Comparison of ENCODE assay signal across 8 cellular contexts in genomic region chr12:123532021-123532420, GRCh38. TPM values are rescaled to one million over a fixed set of nuclear protein-coding genes. Genes with fewer than 3 reads are reported as not detected.
DNase-seq lines count a peak whose midpoint lies in the region; ATAC-seq and TF ChIP-seq lines count a peak whose summit lies in the region.

No MANE protein-coding gene starts in this region.

- peaks cover 23% of the 10 kb centered on the region; the same call in 1 of the 2 replicates for H4K20me1 ChIP-seq in IMR-90 (ENCODE audit: insufficient read depth, low read length)

- H3K4me1 Mint-ChIP-seq in Calu3 (ENCODE audit: low read depth, unreplicated experiment) = no peaks in the 10 kb centered on the region

- H3K36me3 Mint-ChIP-seq in Calu3 (ENCODE audit: insufficient read depth, unreplicated experiment) = peaks cover 23% of the 10 kb centered on the region

- H3K9ac ChIP-seq in IMR-90 (ENCODE audit: low read depth, low read length) = peak overlapping the region; percentile 75

- peak overlapping the region; percentile 60; the same call in 1 of the 2 replicates for H3K4ac ChIP-seq in IMR-90 (ENCODE audit: low read depth, low read length)

- no peaks in the 10 kb centered on the region for H3K9me3 ChIP-seq in IMR-90 (ENCODE audit: control insufficient read depth, insufficient read depth, low read length)
- no peaks in the 10 kb centered on the region for H3K9me3 ChIP-seq in aorta (ENCODE audit: control insufficient read depth, low read length)

- H3K23ac ChIP-seq in IMR-90 (ENCODE audit: low read depth, low read length) = peak overlapping the region; percentile 94

- no peaks in the 10 kb centered on the region for H3K27me3 ChIP-seq in IMR-90 (ENCODE audit: control insufficient read depth, insufficient read depth, low read length)
- no peaks in the 10 kb centered on the region for H3K27me3 ChIP-seq in aorta (ENCODE audit: control insufficient read depth in 1 of 2, insufficient read depth in 2 of 2, low read length in 1 of 2)

- peaks cover 8% of the 10 kb centered on the region for H3K9me1 ChIP-seq in IMR-90 (ENCODE audit: insufficient read depth, low read length)

- intact Hi-C loops in Calu3 (cut with micrococcal nuclease; ENCODE audit: unreplicated experiment) (no loop called here), IMR-90 (cut with micrococcal nuclease) (no loop called here), aorta (cut with DNase I) (loop anchor here (5.0 kb wide), 2 partner anchors 50 to 140 kb away; partner anchors contain the start of gene TMED2 (in 2 of the 2))

- peak overlapping the region; percentile 60 for H2AK9ac ChIP-seq in IMR-90 (replicated peaks; ENCODE audit: low read depth, low read length, poor library complexity)

- no peak for TF ChIP-seq RAD21 in IMR-90 (IDR thresholded peaks at IDR 0.05; ENCODE audit: low read length)

- H2BK120ac ChIP-seq in IMR-90 (ENCODE audit: low read depth, low read length) = no peak overlapping the region

- H3K27ac Mint-ChIP-seq in Calu3 (ENCODE audit: unreplicated experiment) = no peak overlapping the region

- no peak overlapping the region; the same call in 1 of the 2 replicates for H4K91ac ChIP-seq in IMR-90 (ENCODE audit: insufficient read depth, low read depth, low read length)

- peak overlapping the region; percentile 6; the same call in 1 of the 2 replicates for H3K4me3 ChIP-seq in IMR-90 (ENCODE audit: insufficient read depth, low read depth, low read length)
- peak overlapping the region; percentile 60 for H3K4me3 ChIP-seq in astrocyte of the cerebellum (ENCODE audit: low read depth, low read length)
- H3K4me3 ChIP-seq in aorta (ENCODE audit: low read length in 2 of 2) = peak overlapping the region; percentile 25 to 85

- H2AK5ac ChIP-seq in IMR-90 (ENCODE audit: low read depth, low read length) = peak overlapping the region; percentile 83

- dilution Hi-C loops in IMR-90 (cut with HindIII; ENCODE audit: low sequenced_read_pairs, unreplicated experiment) = no loop called here

- H3K18ac ChIP-seq in IMR-90 (ENCODE audit: low read depth, low read length) = no peak overlapping the region

- POLR2A ChIA-PET in IMR-90 (lab: Charles Lee; ENCODE audit: unreplicated experiment) = interaction anchor here (0.6 kb wide), 1 partner anchor 196 kb away, joined by 8 read pairs; no protein-coding TSS in a partner anchor

- H2BK20ac ChIP-seq in IMR-90 (ENCODE audit: low read depth, low read length) = no peak overlapping the region

- H3K27ac ChIP-seq in IMR-90 (ENCODE audit: insufficient read depth, low read length) (0 out of 2 replicates have a peak overlapping the region, but pooled peaks have one; percentile 9), aorta (ENCODE audit: low read depth in 1 of 2, low read length in 2 of 2) (peak overlapping the region; percentile 8 to 51)

- in situ Hi-C loops in IMR-90 (cut with MboI; ENCODE audit: low sequenced_read_pairs) = loop anchor here (5.0 kb wide), 1 partner anchor 50 kb away; the partner anchor contains the start of gene TMED2
- in situ Hi-C loops in astrocyte of the cerebellum (cut with HindIII; ENCODE audit: low sequenced_read_pairs) = no loop called here

- ATAC-seq in IMR-90 (ENCODE audit: low read depth) = no peak
- ATAC-seq in aorta (ENCODE audit: low FRiP score) = no peak
- no peak for ATAC-seq in HG03097 (IDR thresholded peaks at IDR 0.05; ENCODE audit: low FRiP score, unreplicated experiment)
- no peak for ATAC-seq in HG02885 (IDR thresholded peaks at IDR 0.05; ENCODE audit: poor library complexity, unreplicated experiment)

- TF ChIP-seq CTCF in Calu3 (IDR thresholded peaks at IDR 0.05; ENCODE audit: unreplicated experiment) (no peak), IMR-90 (conservative IDR thresholded peaks at IDR 0.05; ENCODE audit: low read depth, low read length) (no peak), astrocyte of the cerebellum (IDR thresholded peaks at IDR 0.05; ENCODE audit: low read depth, low read length, missing control alignments) (no peak)

- DNase-seq in Calu3 (no peak), IMR-90 (peak; percentile 10), astrocyte of the cerebellum (ENCODE audit: low read depth) (peak; percentile 55), lung microvascular endothelial cell (ENCODE audit: low read depth in 2 of 2) (peak; percentile 17 to 93), aorta (peak in 1 of 2 donors; percentile 60), GM19238 (ENCODE audit: insufficient read length, low spot score) (no peak)

- no peaks in the 10 kb centered on the region for H3K9me3 Mint-ChIP-seq in Calu3 (ENCODE audit: low read depth, unreplicated experiment)

- peaks cover 10% of the 10 kb centered on the region for H3K36me3 ChIP-seq in IMR-90 (ENCODE audit: control insufficient read depth, insufficient read depth, low read length)
- no peaks in the 10 kb centered on the region for H3K36me3 ChIP-seq in aorta (ENCODE audit: control insufficient read depth in 1 of 2, insufficient read depth in 2 of 2, low read length in 1 of 2)

- H4K5ac ChIP-seq in IMR-90 (ENCODE audit: low read depth, low read length) = no peak overlapping the region

- H2BK5ac ChIP-seq in IMR-90 (ENCODE audit: low read depth, low read length, poor library complexity, severe bottlenecking) = no peak overlapping the region

- H3K4me2 ChIP-seq in IMR-90 (ENCODE audit: low read depth, low read length) = peak overlapping the region; percentile 68

- H2AFZ ChIP-seq in IMR-90 (replicated peaks; ENCODE audit: low read length, poor library complexity) = peak overlapping the region; percentile 26

- no peak overlapping the region for H2BK15ac ChIP-seq in IMR-90 (ENCODE audit: low read depth, low read length)

- H3K14ac ChIP-seq in IMR-90 (replicated peaks; ENCODE audit: low read depth, low read length) = peak overlapping the region; percentile 86

- peaks cover 33 to 60% of the 10 kb centered on the region in 2 experiments for H3K79me1 ChIP-seq in IMR-90 (ENCODE audit: low read depth in 1 of 2, low read length in 2 of 2)

- TF ChIP-seq POLR2A in IMR-90 (IDR thresholded peaks at IDR 0.05; ENCODE audit: low read depth, low read length) = no peak

- peak overlapping the region; percentile 9 to 34; a peak in 2 of 4 replicates for H4K8ac ChIP-seq in IMR-90 (ENCODE audit: low read depth in 2 of 2, low read length in 2 of 2)

- CTCF ChIA-PET in Calu3 (lab: Charles Lee) (interaction anchor here (0.6 kb wide), 1 partner anchor 80 kb away, joined by 6 read pairs; no protein-coding TSS in a partner anchor), IMR-90 (lab: Yijun Ruan, JAX) (no interaction called here)

- H3K56ac ChIP-seq in IMR-90 (ENCODE audit: extremely low read depth, insufficient read depth, low read length) = no peak overlapping the region

- H3K4me3 Mint-ChIP-seq in Calu3 (ENCODE audit: low read depth, unreplicated experiment) = peak overlapping the region; percentile 82

- H3K4me1 ChIP-seq in IMR-90 (ENCODE audit: control insufficient read depth, insufficient read depth, low read length) = peaks cover 9% of the 10 kb centered on the region
- peaks cover 4 to 5% of the 10 kb centered on the region in 2 donors for H3K4me1 ChIP-seq in aorta (ENCODE audit: control insufficient read depth in 1 of 2, insufficient read depth in 2 of 2, low read length in 2 of 2)

- BruUV-seq in Calu3 (replicated peaks; lab: Mats Ljungman, UMichigan) (TSS peak; percentile 32), IMR-90 (replicated peaks; lab: Mats Ljungman, UMichigan) (no TSS peak)

- 0% methylated on average over 1 of the region's 1 CpG; no CpG with 5 or more reads in 1 of the 2 experiments for WGBS in IMR-90 (ENCODE audit: extremely low coverage in 2 of 2, insufficient read length in 1 of 2), 2 experiments
- 0% methylated on average over 1 of the region's 1 CpG for WGBS in aorta, 2 donors

- H3K27me3 Mint-ChIP-seq in Calu3 (ENCODE audit: unreplicated experiment) = peaks cover 2% of the 10 kb centered on the region

TF ChIP-seq in IMR-90, 13 proteins besides CTCF, POLR2A, EP300 and RAD21:
- no peak for TF ChIP-seq FOS (IDR thresholded peaks at IDR 0.05; ENCODE audit: low read depth, low read length)
- no peak for TF ChIP-seq CEBPB (IDR thresholded peaks at IDR 0.05; ENCODE audit: low read depth, low read length)
- 0 out of 2 replicates have a peak, but pooled peaks have one; percentile 31 for TF ChIP-seq MXI1 (IDR thresholded peaks at IDR 0.05; ENCODE audit: borderline replicate concordance, low read depth, low read length)
- no peak for TF ChIP-seq MAZ (IDR thresholded peaks at IDR 0.05; ENCODE audit: borderline replicate concordance, low read depth, low read length)
TF ChIP-seq in IMR-90: peak in this region for 1.

RNA-seq across cellular contexts. Expression of gene RILPL1, which starts 1.5 kb away (rescaled TPM):
- 9.5 and 9.7 TPM in 2 replicates for total RNA-seq in Calu3 (2022)
- total RNA-seq in IMR-90 (2012; rRNA removed) = 11.1 and 14.2 TPM in 2 replicates
- polyA plus RNA-seq in IMR-90 (2012; rRNA removed) = 19.8 and 24.5 TPM in 2 replicates
- polyA plus RNA-seq in IMR-90 (2012; cell fraction: cytosol; rRNA removed) = 15.2 and 17.4 TPM in 2 replicates
- polyA plus RNA-seq in IMR-90 (2012; cell fraction: nucleus; rRNA removed; ENCODE audit: low replicate concordance) = 28.5 and 34.7 TPM in 2 replicates
- 2.8 and 4.8 TPM in 2 replicates for total RNA-seq in lung microvascular endothelial cell
- total RNA-seq in aorta = 10 to 100 TPM; 28.8 to 33.3 TPM
- polyA plus RNA-seq in aorta = 10 to 100 TPM; 18.4 to 50.4 TPM

RNA-seq across cellular contexts. Expression of gene TMED2, which starts 52.3 kb away (rescaled TPM):
- 459 and 461 TPM in 2 replicates for total RNA-seq in Calu3 (2022)
- 318 and 504 TPM in 2 replicates for total RNA-seq in IMR-90 (2012; rRNA removed)
- polyA plus RNA-seq in IMR-90 (2012; rRNA removed) = 132 and 154 TPM in 2 replicates
- polyA plus RNA-seq in IMR-90 (2012; cell fraction: cytosol; rRNA removed) = 315 and 395 TPM in 2 replicates
- polyA plus RNA-seq in IMR-90 (2012; cell fraction: nucleus; rRNA removed; ENCODE audit: low replicate concordance) = 61.2 and 61.4 TPM in 2 replicates
- total RNA-seq in lung microvascular endothelial cell = 270 and 341 TPM in 2 replicates
- 100 to 1,000 TPM; 160 to 193 TPM for total RNA-seq in aorta
- polyA plus RNA-seq in aorta = 100 to 1,000 TPM; 116 to 168 TPM

Comparison
In these comparisons a context has a peak if more than half of its experiments do, and no peak if none do; other contexts are left out.
1. DNase-seq: peak in IMR-90 (single experiment), astrocyte of the cerebellum (single experiment) and lung microvascular endothelial cell (2 of 2); none in Calu3 (single experiment) and GM19238 (single experiment).
2. H3K4me3 ChIP-seq: peak in every context shown above with its lines; median percentile 60 in astrocyte of the cerebellum; 55 in aorta; 6 in IMR-90.
3. intact Hi-C loops: an anchor here in aorta (5.0 kb wide); none called in Calu3 and IMR-90.